23 cellular contexts compared by ENCODE assay signal in genomic region chr6:15395087-15395486, GRCh38.
DNase-seq lines count a peak whose midpoint lies in the region; ATAC-seq and TF ChIP-seq lines count a peak whose summit lies in the region.
"Had no signal": no experiment of that assay in that cellular context is flagged by ENCODE, and none has a peak within 500 bp of the region (broad histone marks: within the 10 kb centered on the region; RNA-seq: fewer than 3 reads in every experiment).

No MANE protein-coding gene starts in this region.

- H3K4me1 ChIP-seq in endodermal cell (ENCODE audit: control insufficient read depth, insufficient read depth, low read length) (peaks cover 11% of the 10 kb centered on the region), testis (peaks cover 10% of the 10 kb centered on the region)

- H3K4me3 ChIP-seq in endodermal cell (ENCODE audit: low read length): no peak overlapping the region
- H3K4me3 ChIP-seq in testis: no peak overlapping the region
- H3K4me3 ChIP-seq: BLaER1 treated with 17β-estradiol and CSF1 and Interleukin-3, amounts not matched to agents 10 nM and 100 nM; PC-9 had no signal

- CTCF ChIA-PET in activated CD4-positive, alpha-beta T cell treated with anti-CD3 and anti-CD28 coated beads for 36 hours (lab: Charles Lee): interaction anchor here (1.5 kb wide), 1 partner anchor 16 kb away, joined by 4 read pairs; no protein-coding TSS in a partner anchor
- CTCF ChIA-PET in activated CD4-positive, alpha-beta T cell treated with anti-CD3 and anti-CD28 coated beads, Interleukin-2, amount 10 ng/mL, durations not matched to agents 7 days and 5 days (lab: Charles Lee): interaction anchor here (1.2 kb wide), 1 partner anchor 27 kb away, joined by 4 read pairs; no protein-coding TSS in a partner anchor
- CTCF ChIA-PET in activated CD8-positive, alpha-beta memory T cell treated with anti-CD3 and anti-CD28 coated beads, Interleukin-2, amount 10 ng/mL, durations not matched to agents 7 days and 5 days (lab: Charles Lee): interaction anchor here (1.3 to 1.6 kb wide), 2 partner anchors 46 to 71 kb away, joined by 3 to 5 read pairs; no protein-coding TSS in a partner anchor

- H3K4me3 Mint-ChIP-seq in activated CD4-positive, alpha-beta T cell treated with anti-CD3 and anti-CD28 coated beads for 36 hours: no peak overlapping the region
- no peak overlapping the region for H3K4me3 Mint-ChIP-seq in activated CD4-positive, alpha-beta T cell treated with anti-CD3 and anti-CD28 coated beads, Interleukin-2, amount 10 ng/mL, durations not matched to agents 7 days and 5 days
- H3K4me3 Mint-ChIP-seq in stimulated activated naive CD8-positive, alpha-beta T cell treated with anti-CD3 and anti-CD28 coated beads, Interleukin-15, amount 100 ng/mL, for 72 hours: no peak overlapping the region
- no peak overlapping the region for H3K4me3 Mint-ChIP-seq in endodermal cell
- no peak overlapping the region for H3K4me3 Mint-ChIP-seq in activated CD8-positive, alpha-beta memory T cell treated with anti-CD3 and anti-CD28 coated beads, Interleukin-2, amount 10 ng/mL, durations not matched to agents 7 days and 5 days
- H3K4me3 Mint-ChIP-seq: CD8-positive, alpha-beta T cell had no signal

- 81 to 93% methylated on average over 4 to 8 of the region's 8 CpGs for WGBS in endodermal cell (ENCODE audit: insufficient coverage in 1 of 2, insufficient read length in 1 of 2), 2 experiments
- 87% methylated on average over 8 of the region's 8 CpGs for WGBS in testis, 2 donors

- intact Hi-C loops in activated CD4-positive, alpha-beta T cell treated with anti-CD3 and anti-CD28 coated beads for 36 hours (cut with DNase I, micrococcal nuclease): no loop called here
- intact Hi-C loops in testis (cut with DNase I; ENCODE audit: low total_unique reads): no loop called here

- ATAC-seq in activated CD4-positive, alpha-beta T cell treated with anti-CD3 and anti-CD28 coated beads for 36 hours: peak; percentile 40
- peak; percentile 12 for ATAC-seq in stimulated activated naive CD8-positive, alpha-beta T cell treated with anti-CD3 and anti-CD28 coated beads, Interleukin-15, Interleukin-2, amounts not matched to agents 100 U/mL and 50 U/mL, for 24 hours
- no peak for ATAC-seq in stimulated activated naive CD8-positive, alpha-beta T cell treated with anti-CD3 and anti-CD28 coated beads, Interleukin-15, amount 100 ng/mL, for 72 hours
- ATAC-seq in activated CD8-positive, alpha-beta memory T cell treated with anti-CD3 and anti-CD28 coated beads, Interleukin-2, amount 10 ng/mL, durations not matched to agents 7 days and 5 days: no peak
- ATAC-seq: CD8-positive, alpha-beta T cell; HCT116 had no signal

- DNase-seq in activated CD4-positive, alpha-beta T cell treated with anti-CD3 and anti-CD28 coated beads for 36 hours: peak; percentile 18
- no peak for DNase-seq in activated CD4-positive, alpha-beta T cell treated with anti-CD3 and anti-CD28 coated beads, Interleukin-2, amount 10 ng/mL, durations not matched to agents 7 days and 5 days
- DNase-seq in stimulated activated naive CD8-positive, alpha-beta T cell treated with anti-CD3 and anti-CD28 coated beads, Interleukin-15, Interleukin-2, amounts not matched to agents 100 U/mL and 50 U/mL, for 24 hours: no peak
- DNase-seq in stimulated activated naive CD8-positive, alpha-beta T cell treated with anti-CD3 and anti-CD28 coated beads, Interleukin-15, amount 100 ng/mL, for 72 hours: no peak
- DNase-seq in endodermal cell (peak; percentile 27), testis (no peak)
- no peak for DNase-seq in activated CD8-positive, alpha-beta memory T cell treated with anti-CD3 and anti-CD28 coated beads, Interleukin-2, amount 10 ng/mL, durations not matched to agents 7 days and 5 days
- DNase-seq: 8988T; CD8-positive, alpha-beta T cell; DMS153; GOT3; KG1; NCI-H1092 treated with DMSO at 0.1 percent for 48 hours; NCI-H1436 treated with DMSO at 0.1 percent for 48 hours; NCI-H2029; NCI-H226; NCI-H510A treated with DMSO at 0.1 percent for 48 hours; NCI-H748 treated with DMSO at 0.1 percent for 48 hours; PC-9; RPMI8226; SHP77 had no signal

- H3K27me3 ChIP-seq in endodermal cell (ENCODE audit: control insufficient read depth, insufficient read depth, low read length, poor library complexity, severe bottlenecking) (no peaks in the 10 kb centered on the region), testis (no peaks in the 10 kb centered on the region)
- H3K27me3 ChIP-seq: BLaER1 treated with 17β-estradiol and CSF1 and Interleukin-3, amounts not matched to agents 10 nM and 100 nM had no signal

- H3K27me3 Mint-ChIP-seq in activated CD4-positive, alpha-beta T cell treated with anti-CD3 and anti-CD28 coated beads for 36 hours: no peaks in the 10 kb centered on the region
- no peaks in the 10 kb centered on the region for H3K27me3 Mint-ChIP-seq in activated CD4-positive, alpha-beta T cell treated with anti-CD3 and anti-CD28 coated beads, Interleukin-2, amount 10 ng/mL, durations not matched to agents 7 days and 5 days
- no peaks in the 10 kb centered on the region for H3K27me3 Mint-ChIP-seq in stimulated activated naive CD8-positive, alpha-beta T cell treated with anti-CD3 and anti-CD28 coated beads, Interleukin-15, amount 100 ng/mL, for 72 hours
- H3K27me3 Mint-ChIP-seq in endodermal cell (ENCODE audit: insufficient read depth): no peaks in the 10 kb centered on the region
- no peaks in the 10 kb centered on the region for H3K27me3 Mint-ChIP-seq in activated CD8-positive, alpha-beta memory T cell treated with anti-CD3 and anti-CD28 coated beads, Interleukin-2, amount 10 ng/mL, durations not matched to agents 7 days and 5 days

- H3K36me3 ChIP-seq in endodermal cell (ENCODE audit: control insufficient read depth, insufficient read depth, low read length): peaks cover 5% of the 10 kb centered on the region
- H3K36me3 ChIP-seq in testis (ENCODE audit: low read depth, missing control alignments): no peaks in the 10 kb centered on the region

- H3K9me3 ChIP-seq in endodermal cell (ENCODE audit: control insufficient read depth, low read length) (peaks cover 13% of the 10 kb centered on the region), testis (no peaks in the 10 kb centered on the region)

- H3K9ac ChIP-seq in endodermal cell (ENCODE audit: extremely low read depth, low read length, poor library complexity, severe bottlenecking): no peak overlapping the region
- H3K9ac ChIP-seq: BLaER1 treated with 17β-estradiol and CSF1 and Interleukin-3, amounts not matched to agents 10 nM and 100 nM had no signal

- H3K9me3 Mint-ChIP-seq in activated CD4-positive, alpha-beta T cell treated with anti-CD3 and anti-CD28 coated beads for 36 hours (ENCODE audit: low read depth): no peaks in the 10 kb centered on the region
- no peaks in the 10 kb centered on the region for H3K9me3 Mint-ChIP-seq in activated CD4-positive, alpha-beta T cell treated with anti-CD3 and anti-CD28 coated beads, Interleukin-2, amount 10 ng/mL, durations not matched to agents 7 days and 5 days
- no peaks in the 10 kb centered on the region for H3K9me3 Mint-ChIP-seq in stimulated activated naive CD8-positive, alpha-beta T cell treated with anti-CD3 and anti-CD28 coated beads, Interleukin-15, amount 100 ng/mL, for 72 hours
- no peaks in the 10 kb centered on the region for H3K9me3 Mint-ChIP-seq in endodermal cell
- no peaks in the 10 kb centered on the region for H3K9me3 Mint-ChIP-seq in activated CD8-positive, alpha-beta memory T cell treated with anti-CD3 and anti-CD28 coated beads, Interleukin-2, amount 10 ng/mL, durations not matched to agents 7 days and 5 days (ENCODE audit: low read depth)
- H3K9me3 Mint-ChIP-seq: CD8-positive, alpha-beta T cell had no signal

- no peak for TF ChIP-seq CTCF in endodermal cell (conservative IDR thresholded peaks at IDR 0.05)
- TF ChIP-seq CTCF in testis (IDR thresholded peaks at IDR 0.05): no peak

- H3K27ac Mint-ChIP-seq in activated CD4-positive, alpha-beta T cell treated with anti-CD3 and anti-CD28 coated beads for 36 hours: peak overlapping the region; percentile 47
- no peak overlapping the region for H3K27ac Mint-ChIP-seq in activated CD4-positive, alpha-beta T cell treated with anti-CD3 and anti-CD28 coated beads, Interleukin-2, amount 10 ng/mL, durations not matched to agents 7 days and 5 days
- H3K27ac Mint-ChIP-seq in stimulated activated naive CD8-positive, alpha-beta T cell treated with anti-CD3 and anti-CD28 coated beads, Interleukin-15, amount 100 ng/mL, for 72 hours: no peak overlapping the region
- H3K27ac Mint-ChIP-seq in endodermal cell: no peak overlapping the region
- H3K27ac Mint-ChIP-seq in activated CD8-positive, alpha-beta memory T cell treated with anti-CD3 and anti-CD28 coated beads, Interleukin-2, amount 10 ng/mL, durations not matched to agents 7 days and 5 days: no peak overlapping the region
- H3K27ac Mint-ChIP-seq: CD8-positive, alpha-beta T cell had no signal

- no peak overlapping the region for H3K27ac ChIP-seq in endodermal cell (ENCODE audit: low read depth, low read length)
- no peak overlapping the region for H3K27ac ChIP-seq in testis
- H3K27ac ChIP-seq: BLaER1 treated with 17β-estradiol and CSF1 and Interleukin-3, amounts not matched to agents 10 nM and 100 nM; PC-9 had no signal

- TF ChIP-seq POLR2A in testis (IDR thresholded peaks at IDR 0.05): no peak

- peaks cover 67% of the 10 kb centered on the region for H3K4me1 Mint-ChIP-seq in activated CD4-positive, alpha-beta T cell treated with anti-CD3 and anti-CD28 coated beads for 36 hours
- H3K4me1 Mint-ChIP-seq in activated CD4-positive, alpha-beta T cell treated with anti-CD3 and anti-CD28 coated beads, Interleukin-2, amount 10 ng/mL, durations not matched to agents 7 days and 5 days: peaks cover 60% of the 10 kb centered on the region
- peaks cover 62% of the 10 kb centered on the region for H3K4me1 Mint-ChIP-seq in stimulated activated naive CD8-positive, alpha-beta T cell treated with anti-CD3 and anti-CD28 coated beads, Interleukin-15, amount 100 ng/mL, for 72 hours
- H3K4me1 Mint-ChIP-seq in endodermal cell: peaks cover 39% of the 10 kb centered on the region
- H3K4me1 Mint-ChIP-seq in activated CD8-positive, alpha-beta memory T cell treated with anti-CD3 and anti-CD28 coated beads, Interleukin-2, amount 10 ng/mL, durations not matched to agents 7 days and 5 days: peaks cover 60% of the 10 kb centered on the region

- H3K36me3 Mint-ChIP-seq in activated CD4-positive, alpha-beta T cell treated with anti-CD3 and anti-CD28 coated beads for 36 hours (ENCODE audit: low read depth): peaks cover 32% of the 10 kb centered on the region
- peaks cover 20% of the 10 kb centered on the region for H3K36me3 Mint-ChIP-seq in activated CD4-positive, alpha-beta T cell treated with anti-CD3 and anti-CD28 coated beads, Interleukin-2, amount 10 ng/mL, durations not matched to agents 7 days and 5 days (ENCODE audit: low read depth)
- peaks cover 16% of the 10 kb centered on the region for H3K36me3 Mint-ChIP-seq in endodermal cell (ENCODE audit: low read depth)
- peaks cover 15% of the 10 kb centered on the region for H3K36me3 Mint-ChIP-seq in activated CD8-positive, alpha-beta memory T cell treated with anti-CD3 and anti-CD28 coated beads, Interleukin-2, amount 10 ng/mL, durations not matched to agents 7 days and 5 days

- POLR2A ChIA-PET in activated CD4-positive, alpha-beta T cell treated with anti-CD3 and anti-CD28 coated beads for 36 hours (lab: Charles Lee): interaction anchor here (0.6 kb wide), 2 partner anchors 9 to 25 kb away, joined by 3 read pairs; no protein-coding TSS in a partner anchor
- POLR2A ChIA-PET in activated CD4-positive, alpha-beta T cell treated with anti-CD3 and anti-CD28 coated beads, Interleukin-2, amount 10 ng/mL, durations not matched to agents 7 days and 5 days (lab: Charles Lee): no interaction called here

Comparison
In these comparisons a context has a peak if more than half of its experiments do, and no peak if none do; other contexts are left out.
1. ATAC-seq: peak in activated CD4-positive, alpha-beta T cell treated with anti-CD3 and anti-CD28 coated beads for 36 hours (single experiment) and stimulated activated naive CD8-positive, alpha-beta T cell treated with anti-CD3 and anti-CD28 coated beads, Interleukin-15, Interleukin-2, amounts not matched to agents 100 U/mL and 50 U/mL, for 24 hours (single experiment); none in stimulated activated naive CD8-positive, alpha-beta T cell treated with anti-CD3 and anti-CD28 coated beads, Interleukin-15, amount 100 ng/mL, for 72 hours (single experiment) and activated CD8-positive, alpha-beta memory T cell treated with anti-CD3 and anti-CD28 coated beads, Interleukin-2, amount 10 ng/mL, durations not matched to agents 7 days and 5 days (single experiment).
2. DNase-seq: peak in activated CD4-positive, alpha-beta T cell treated with anti-CD3 and anti-CD28 coated beads for 36 hours (single experiment) and endodermal cell (single experiment); none in activated CD4-positive, alpha-beta T cell treated with anti-CD3 and anti-CD28 coated beads, Interleukin-2, amount 10 ng/mL, durations not matched to agents 7 days and 5 days (single experiment), stimulated activated naive CD8-positive, alpha-beta T cell treated with anti-CD3 and anti-CD28 coated beads, Interleukin-15, Interleukin-2, amounts not matched to agents 100 U/mL and 50 U/mL, for 24 hours (single experiment), stimulated activated naive CD8-positive, alpha-beta T cell treated with anti-CD3 and anti-CD28 coated beads, Interleukin-15, amount 100 ng/mL, for 72 hours (0 of 2), testis (single experiment) and activated CD8-positive, alpha-beta memory T cell treated with anti-CD3 and anti-CD28 coated beads, Interleukin-2, amount 10 ng/mL, durations not matched to agents 7 days and 5 days (single experiment).